In genomic region chr3:52532838-52533622, GRCh38 we compare ENCODE assay signal across 9 cellular contexts. TPM values are rescaled to one million over a fixed set of nuclear protein-coding genes. Genes with fewer than 3 reads are reported as not detected.
DNase-seq lines count a peak whose midpoint lies in the region; ATAC-seq and TF ChIP-seq lines count a peak whose summit lies in the region.
"Had no signal": no experiment of that assay in that cellular context is flagged by ENCODE, and none has a peak within 500 bp of the region (broad histone marks: within the 10 kb centered on the region; RNA-seq: fewer than 3 reads in every experiment).

No MANE protein-coding gene starts in this region.

- H3K27ac ChIP-seq in HL-60 (replicated peaks) (peak overlapping the region; percentile 39), parathyroid adenoma (no peak overlapping the region)

- POLR2A ChIA-PET in Caco-2 (lab: Charles Lee), result interaction anchor here (0.6 kb wide), 1 partner anchor 81 kb away, joined by 3 read pairs; no protein-coding TSS in a partner anchor

- H3K4me2 ChIP-seq in parathyroid adenoma (ENCODE audit: low read length), result peak overlapping the region; percentile 74

- H3K9me3 Mint-ChIP-seq in Caco-2 (ENCODE audit: unreplicated experiment), result no peaks in the 10 kb centered on the region

- H3K36me3 Mint-ChIP-seq in Caco-2 (ENCODE audit: insufficient read depth, unreplicated experiment), result peaks cover 55% of the 10 kb centered on the region

- H3K27me3 ChIP-seq in Caco-2 (replicated peaks; ENCODE audit: control insufficient read depth, insufficient read depth, low read length) (no peaks in the 10 kb centered on the region), HL-60 (ENCODE audit: insufficient read depth, poor library complexity, severe bottlenecking) (no peaks in the 10 kb centered on the region), parathyroid adenoma (ENCODE audit: control insufficient read depth, insufficient read depth, low read length) (no peaks in the 10 kb centered on the region)

- H2AFZ ChIP-seq in parathyroid adenoma, result peak overlapping the region; percentile 85

- peaks cover 27% of the 10 kb centered on the region; the same call in 1 of the 2 replicates for H3K4me1 ChIP-seq in Caco-2
- peaks cover 16% of the 10 kb centered on the region for H3K4me1 ChIP-seq in parathyroid adenoma

- no peak overlapping the region for H3K27ac Mint-ChIP-seq in Caco-2 (ENCODE audit: unreplicated experiment)

- intact Hi-C loops in Caco-2 (cut with micrococcal nuclease; ENCODE audit: unreplicated experiment), result loop anchor here (10.0 kb wide), 3 partner anchors 78 to 512 kb away; partner anchors contain the start of genes GNL3, NISCH, PBRM1 and SFMBT1

- H3K79me2 ChIP-seq in parathyroid adenoma, result peaks cover 5% of the 10 kb centered on the region

- BruUV-seq in Caco-2 (replicated peaks; lab: Mats Ljungman, UMichigan), result no TSS peak

- H3K36me3 ChIP-seq in Caco-2 (ENCODE audit: control insufficient read depth, insufficient read depth, low read length) (peaks cover 2% of the 10 kb centered on the region), parathyroid adenoma (ENCODE audit: control insufficient read depth, insufficient read depth, low read length) (no peaks in the 10 kb centered on the region)

- H3K4me3 Mint-ChIP-seq in Caco-2 (ENCODE audit: unreplicated experiment), result peak overlapping the region; percentile 77

- DNase-seq in Caco-2 (peak; percentile 43 to 49), HL-60 (ENCODE audit: low read depth in 1 of 2, low spot score in 1 of 2) (peak in 1 of 2 experiments; percentile 36), germinal center (ENCODE audit: low spot score) (peak; percentile 60), NCI-H2171 (lab: John Stamatoyannopoulos, UW) (no peak)
- peak; percentile 47 for DNase-seq in activated T-cell treated with anti-CD3 and anti-CD28 coated beads, Interleukin-2, amount 50 U/mL, for 1 hour

- TF ChIP-seq CTCF in Caco-2 (IDR thresholded peaks at IDR 0.05; ENCODE audit: insufficient read depth in 1 of 2, low read depth in 1 of 2, low read length in 1 of 2, severe bottlenecking in 1 of 2, unreplicated experiment in 1 of 2), result no peak
- no peak for TF ChIP-seq CTCF in HL-60 (IDR thresholded peaks at IDR 0.05; ENCODE audit: insufficient read depth, low read length)
- no peak for TF ChIP-seq CTCF in parathyroid adenoma (IDR thresholded peaks at IDR 0.05)

- no peaks in the 10 kb centered on the region for H3K27me3 Mint-ChIP-seq in Caco-2 (ENCODE audit: insufficient read depth, unreplicated experiment)

- ATAC-seq in GM21526 (IDR thresholded peaks at IDR 0.05; ENCODE audit: low FRiP score, unreplicated experiment), result no peak
- ATAC-seq in HG03457 (IDR thresholded peaks at IDR 0.05; ENCODE audit: unreplicated experiment), result no peak

- peaks cover 19% of the 10 kb centered on the region for H3K4me1 Mint-ChIP-seq in Caco-2 (ENCODE audit: low read depth, unreplicated experiment)

- H3K9ac ChIP-seq in parathyroid adenoma, result no peak overlapping the region

- H3K4me3 ChIP-seq in Caco-2 (ENCODE audit: low read depth, low read length) (peak overlapping the region; percentile 95), HL-60 (replicated peaks; ENCODE audit: insufficient read depth, low read length) (peak overlapping the region; percentile 59), parathyroid adenoma (ENCODE audit: low read depth, low read length) (peak overlapping the region; percentile 50)

- CTCF ChIA-PET in Caco-2 (lab: Charles Lee), result no interaction called here

- no peaks in the 10 kb centered on the region for H3K9me3 ChIP-seq in Caco-2
- H3K9me3 ChIP-seq in parathyroid adenoma (ENCODE audit: control insufficient read depth, low read length), result no peaks in the 10 kb centered on the region

RNA-seq across cellular contexts. Expression of gene NT5DC2, which starts 0.6 kb away (rescaled TPM):
- total RNA-seq in Caco-2 (2022), result 212 and 214 TPM in 2 replicates

RNA-seq across cellular contexts. Expression of gene UQCC5, which starts 3.4 kb away (rescaled TPM):
- 35.0 and 38.6 TPM in 2 replicates for total RNA-seq in Caco-2 (2022)

RNA-seq across cellular contexts. Expression of gene STAB1, which starts 37.9 kb away (rescaled TPM):
- total RNA-seq in Caco-2 (2022), result 0.39 and 0.63 TPM in 2 replicates
- total RNA-seq: NCI-H460 had no signal
